12 cellular contexts compared by ENCODE assay signal in genomic region chr1:81681570-81681969, GRCh38.
DNase-seq lines count a peak whose midpoint lies in the region; ATAC-seq and TF ChIP-seq lines count a peak whose summit lies in the region.
"Had no signal": no experiment of that assay in that cellular context is flagged by ENCODE, and none has a peak within 500 bp of the region (broad histone marks: within the 10 kb centered on the region; RNA-seq: fewer than 3 reads in every experiment).

No MANE protein-coding gene starts in this region.

- H3K27ac ChIP-seq in SJSA1 (peak overlapping the region; percentile 70), hepatocyte (no peak overlapping the region)
- H3K27ac ChIP-seq: SJCRH30 had no signal

- no peak overlapping the region for H2AFZ ChIP-seq in hepatocyte

- no peak for ATAC-seq in GM21367 (IDR thresholded peaks at IDR 0.05; ENCODE audit: unreplicated experiment)
- ATAC-seq in stimulated activated effector memory CD8-positive, alpha-beta T cell treated with anti-CD3 and anti-CD28 coated beads, Interleukin-12 subunit alpha, Interleukin-12 subunit beta, amount 100 ng/mL, for 72 hours = no peak
- ATAC-seq: naive thymus-derived CD4-positive, alpha-beta T cell had no signal

- H3K4me1 Mint-ChIP-seq in stimulated activated effector memory CD8-positive, alpha-beta T cell treated with anti-CD3 and anti-CD28 coated beads, Interleukin-12 subunit alpha, Interleukin-12 subunit beta, amount 100 ng/mL, for 72 hours = no peaks in the 10 kb centered on the region
- H3K4me1 Mint-ChIP-seq: naive thymus-derived CD4-positive, alpha-beta T cell had no signal

- H3K4me3 ChIP-seq in SJSA1 = no peak overlapping the region
- no peak overlapping the region for H3K4me3 ChIP-seq in hepatocyte
- H3K4me3 ChIP-seq: SJCRH30 had no signal

- peak; percentile 33 for DNase-seq in A172 (ENCODE audit: low spot score)
- peak; percentile 62 for DNase-seq in HCEC 1CT
- peak in 1 of 2 experiments; percentile 40 for DNase-seq in SJSA1 (ENCODE audit: low read depth in 1 of 2, low spot score in 2 of 2)
- no peak for DNase-seq in hepatocyte (ENCODE audit: low spot score)
- no peak for DNase-seq in activated gamma-delta T cell (lab: John Stamatoyannopoulos, UW)
- DNase-seq in stimulated activated effector memory CD8-positive, alpha-beta T cell treated with anti-CD3 and anti-CD28 coated beads, Interleukin-12 subunit alpha, Interleukin-12 subunit beta, amount 100 ng/mL, for 72 hours (ENCODE audit: low spot score in 2 of 2) = no peak
- no peak for DNase-seq in NOMO-1 (lab: John Stamatoyannopoulos, UW; ENCODE audit: unreplicated experiment in 2 of 2)
- DNase-seq: activated CD8-positive, alpha-beta memory T cell treated with anti-CD3 and anti-CD28 coated beads for 24 hours; heart right ventricle; naive thymus-derived CD4-positive, alpha-beta T cell had no signal

- H3K36me3 ChIP-seq in SJSA1 = no peaks in the 10 kb centered on the region
- H3K36me3 ChIP-seq in hepatocyte (replicated peaks; ENCODE audit: insufficient read depth, low read depth) = no peaks in the 10 kb centered on the region
- H3K36me3 ChIP-seq: heart right ventricle, SJCRH30 had no signal

- H3K4me1 ChIP-seq in SJSA1 (replicated peaks) (peaks cover 29% of the 10 kb centered on the region), hepatocyte (ENCODE audit: insufficient read depth) (peaks cover 27% of the 10 kb centered on the region)

- H3K9me3 ChIP-seq in SJSA1 (replicated peaks) = no peaks in the 10 kb centered on the region
- no peaks in the 10 kb centered on the region for H3K9me3 ChIP-seq in hepatocyte (ENCODE audit: low read depth)
- H3K9me3 ChIP-seq: SJCRH30 had no signal

- no peaks in the 10 kb centered on the region for H3K36me3 Mint-ChIP-seq in stimulated activated effector memory CD8-positive, alpha-beta T cell treated with anti-CD3 and anti-CD28 coated beads, Interleukin-12 subunit alpha, Interleukin-12 subunit beta, amount 100 ng/mL, for 72 hours
- H3K36me3 Mint-ChIP-seq: naive thymus-derived CD4-positive, alpha-beta T cell had no signal

- peaks cover 24% of the 10 kb centered on the region for H3K9me3 Mint-ChIP-seq in stimulated activated effector memory CD8-positive, alpha-beta T cell treated with anti-CD3 and anti-CD28 coated beads, Interleukin-12 subunit alpha, Interleukin-12 subunit beta, amount 100 ng/mL, for 72 hours

- H3K4me3 Mint-ChIP-seq in stimulated activated effector memory CD8-positive, alpha-beta T cell treated with anti-CD3 and anti-CD28 coated beads, Interleukin-12 subunit alpha, Interleukin-12 subunit beta, amount 100 ng/mL, for 72 hours = no peak overlapping the region
- H3K4me3 Mint-ChIP-seq: naive thymus-derived CD4-positive, alpha-beta T cell had no signal

- peak overlapping the region; percentile 51 for H3K4me2 ChIP-seq in hepatocyte

- WGBS in hepatocyte (ENCODE audit: low lambda C conversion rate, missing lambda C conversion rate) = 37% methylated on average over 3 of the region's 3 CpGs

- no peaks in the 10 kb centered on the region for H3K9me2 ChIP-seq in hepatocyte (replicated peaks; ENCODE audit: insufficient read depth)

- H3K27me3 ChIP-seq in SJSA1 (replicated peaks) (no peaks in the 10 kb centered on the region), hepatocyte (no peaks in the 10 kb centered on the region)
- H3K27me3 ChIP-seq: heart right ventricle, SJCRH30 had no signal

- no peak for TF ChIP-seq CTCF in hepatocyte (IDR thresholded peaks at IDR 0.05; ENCODE audit: poor library complexity)

- no peak overlapping the region for H3K27ac Mint-ChIP-seq in stimulated activated effector memory CD8-positive, alpha-beta T cell treated with anti-CD3 and anti-CD28 coated beads, Interleukin-12 subunit alpha, Interleukin-12 subunit beta, amount 100 ng/mL, for 72 hours
- H3K27ac Mint-ChIP-seq: naive thymus-derived CD4-positive, alpha-beta T cell had no signal

- no peaks in the 10 kb centered on the region for H4K20me1 ChIP-seq in hepatocyte (ENCODE audit: insufficient read depth, poor library complexity, severe bottlenecking)

- H3K79me2 ChIP-seq in hepatocyte = no peaks in the 10 kb centered on the region

Comparison
In these comparisons a context has a peak if more than half of its experiments do, and no peak if none do; other contexts are left out.
1. DNase-seq: peak in A172 (single experiment) and HCEC 1CT (single experiment); none in hepatocyte (single experiment), activated gamma-delta T cell (single experiment), stimulated activated effector memory CD8-positive, alpha-beta T cell treated with anti-CD3 and anti-CD28 coated beads, Interleukin-12 subunit alpha, Interleukin-12 subunit beta, amount 100 ng/mL, for 72 hours (0 of 2) and NOMO-1 (0 of 2).